ENCODE assay signal across 28 cellular contexts in the genomic region with DNA sequence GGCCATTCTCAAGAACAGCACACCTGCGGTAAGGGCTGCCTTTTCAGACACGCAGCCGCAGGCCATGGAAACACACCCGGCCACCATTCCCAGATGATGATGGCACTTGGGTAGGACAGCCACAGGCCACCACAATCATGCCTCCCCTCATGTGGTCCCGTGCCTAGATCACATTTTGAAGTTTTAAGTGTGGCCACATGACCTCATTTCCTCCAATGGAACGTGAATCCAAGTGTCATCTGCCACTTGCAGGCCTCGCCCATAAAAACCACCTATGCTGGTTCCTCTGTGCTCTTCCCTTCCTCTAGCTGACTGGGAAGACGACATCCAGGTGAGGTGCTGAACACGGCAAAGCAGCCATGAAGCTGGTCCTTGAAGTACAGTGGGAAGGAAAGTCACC.
"Had no signal": no experiment of that assay in that cellular context is flagged by ENCODE, and none has a peak within 500 bp of the region (broad histone marks: within the 10 kb centered on the region; RNA-seq: fewer than 3 reads in every experiment).

No MANE protein-coding gene starts in this region.

- H3K36me3 ChIP-seq: colonic mucosa had no signal

- H3K4me3 Mint-ChIP-seq: activated CD4-positive, alpha-beta memory T cell treated with anti-CD3 and anti-CD28 coated beads, Interleukin-2, amount 10 ng/mL, durations not matched to agents 7 days and 5 days; activated CD4-positive, alpha-beta T cell treated with anti-CD3 and anti-CD28 coated beads, Interleukin-2, amount 10 ng/mL, durations not matched to agents 7 days and 5 days; activated naive CD4-positive, alpha-beta T cell treated with anti-CD3 and anti-CD28 coated beads, Interleukin-2, amount 10 ng/mL, durations not matched to agents 7 days and 5 days; activated naive CD8-positive, alpha-beta T cell treated with anti-CD3 and anti-CD28 coated beads, Interleukin-2, amount 10 ng/mL, durations not matched to agents 7 days and 5 days; activated T-cell treated with anti-CD3 and anti-CD28 coated beads, Interleukin-2, amount 50 U/mL, for 24 hours; activated T-cell treated with anti-CD3 and anti-CD28 coated beads, Interleukin-2, amount 50 U/mL, for 72 hours; endodermal cell had no signal

- H3K27me3 Mint-ChIP-seq: activated CD4-positive, alpha-beta memory T cell treated with anti-CD3 and anti-CD28 coated beads, Interleukin-2, amount 10 ng/mL, durations not matched to agents 7 days and 5 days; activated CD4-positive, alpha-beta T cell treated with anti-CD3 and anti-CD28 coated beads, Interleukin-2, amount 10 ng/mL, durations not matched to agents 7 days and 5 days; activated naive CD8-positive, alpha-beta T cell treated with anti-CD3 and anti-CD28 coated beads, Interleukin-2, amount 10 ng/mL, durations not matched to agents 7 days and 5 days; activated T-cell treated with anti-CD3 and anti-CD28 coated beads, Interleukin-2, amount 50 U/mL, for 24 hours had no signal

- ATAC-seq: activated naive CD4-positive, alpha-beta T cell treated with anti-CD3 and anti-CD28 coated beads, Interleukin-2, amount 50 U/mL, for 72 hours; activated T-cell treated with anti-CD3 and anti-CD28 coated beads, Interleukin-2, amount 50 U/mL, for 72 hours; foreskin keratinocyte; gastrocnemius medialis; heart left ventricle had no signal

- DNase-seq: activated CD4-positive, alpha-beta memory T cell treated with anti-CD3 and anti-CD28 coated beads, Interleukin-2, amount 10 ng/mL, durations not matched to agents 7 days and 5 days; activated CD4-positive, alpha-beta T cell treated with anti-CD3 and anti-CD28 coated beads for 1 hour; activated CD4-positive, alpha-beta T cell treated with anti-CD3 and anti-CD28 coated beads for 4 hours; activated CD4-positive, alpha-beta T cell treated with anti-CD3 and anti-CD28 coated beads, Interleukin-2, amount 10 ng/mL, durations not matched to agents 7 days and 5 days; activated CD4-positive, alpha-beta T cell treated with anti-CD3 and anti-CD28 coated beads, Interleukin-2, amount 50 U/mL, for 4 hours; activated CD8-positive, alpha-beta memory T cell treated with anti-CD3 and anti-CD28 coated beads, Interleukin-2, amount 50 U/mL, for 48 hours; activated gamma-delta T cell; activated naive CD4-positive, alpha-beta T cell; activated naive CD4-positive, alpha-beta T cell treated with anti-CD3 and anti-CD28 coated beads, Interleukin-2, amount 10 ng/mL, durations not matched to agents 7 days and 5 days; activated naive CD8-positive, alpha-beta T cell treated with anti-CD3 and anti-CD28 coated beads, Interleukin-2, amount 10 ng/mL, durations not matched to agents 7 days and 5 days; activated T-cell treated with anti-CD3 and anti-CD28 coated beads for 4 hours; activated T-cell treated with anti-CD3 and anti-CD28 coated beads, Interleukin-2, amount 50 U/mL, for 24 hours; activated T-cell treated with anti-CD3 and anti-CD28 coated beads, Interleukin-2, amount 50 U/mL, for 72 hours; brain microvascular endothelial cell; caudate nucleus; colonic mucosa; dorsolateral prefrontal cortex; effector memory CD4-positive, alpha-beta T cell; endodermal cell; erythroblast; foreskin keratinocyte; gastrocnemius medialis; glutamatergic neuron; heart left ventricle; T-helper 2 cell had no signal

- H3K4me1 ChIP-seq: ascending aorta, colonic mucosa, foreskin keratinocyte had no signal

- H3K27me3 ChIP-seq: ascending aorta, brain microvascular endothelial cell, colonic mucosa, dorsolateral prefrontal cortex, esophagus muscularis mucosa, foreskin keratinocyte, gastrocnemius medialis, heart left ventricle had no signal

- H3K27ac Mint-ChIP-seq: activated CD4-positive, alpha-beta memory T cell treated with anti-CD3 and anti-CD28 coated beads, Interleukin-2, amount 10 ng/mL, durations not matched to agents 7 days and 5 days; activated CD4-positive, alpha-beta T cell treated with anti-CD3 and anti-CD28 coated beads, Interleukin-2, amount 10 ng/mL, durations not matched to agents 7 days and 5 days; activated naive CD4-positive, alpha-beta T cell treated with anti-CD3 and anti-CD28 coated beads, Interleukin-2, amount 10 ng/mL, durations not matched to agents 7 days and 5 days; activated naive CD4-positive, alpha-beta T cell treated with anti-CD3 and anti-CD28 coated beads, Interleukin-2, amount 50 U/mL, for 72 hours; activated naive CD8-positive, alpha-beta T cell treated with anti-CD3 and anti-CD28 coated beads, Interleukin-2, amount 10 ng/mL, durations not matched to agents 7 days and 5 days; activated T-cell treated with anti-CD3 and anti-CD28 coated beads, Interleukin-2, amount 50 U/mL, for 24 hours; activated T-cell treated with anti-CD3 and anti-CD28 coated beads, Interleukin-2, amount 50 U/mL, for 72 hours; endodermal cell had no signal

- H3K36me3 Mint-ChIP-seq: activated naive CD4-positive, alpha-beta T cell treated with anti-CD3 and anti-CD28 coated beads, Interleukin-2, amount 10 ng/mL, durations not matched to agents 7 days and 5 days; activated naive CD4-positive, alpha-beta T cell treated with anti-CD3 and anti-CD28 coated beads, Interleukin-2, amount 50 U/mL, for 72 hours; activated naive CD8-positive, alpha-beta T cell treated with anti-CD3 and anti-CD28 coated beads, Interleukin-2, amount 10 ng/mL, durations not matched to agents 7 days and 5 days had no signal

- H3K9me3 ChIP-seq: ascending aorta, colonic mucosa, esophagus muscularis mucosa, gastrocnemius medialis, heart left ventricle had no signal

- H3K27ac ChIP-seq: ascending aorta, brain microvascular endothelial cell, colonic mucosa, dorsolateral prefrontal cortex, esophagus muscularis mucosa, foreskin keratinocyte, heart left ventricle had no signal

- H3K9me3 Mint-ChIP-seq: activated CD4-positive, alpha-beta memory T cell treated with anti-CD3 and anti-CD28 coated beads, Interleukin-2, amount 10 ng/mL, durations not matched to agents 7 days and 5 days; activated CD4-positive, alpha-beta T cell treated with anti-CD3 and anti-CD28 coated beads, Interleukin-2, amount 10 ng/mL, durations not matched to agents 7 days and 5 days; activated naive CD4-positive, alpha-beta T cell treated with anti-CD3 and anti-CD28 coated beads, Interleukin-2, amount 10 ng/mL, durations not matched to agents 7 days and 5 days; activated naive CD4-positive, alpha-beta T cell treated with anti-CD3 and anti-CD28 coated beads, Interleukin-2, amount 50 U/mL, for 72 hours; activated naive CD8-positive, alpha-beta T cell treated with anti-CD3 and anti-CD28 coated beads, Interleukin-2, amount 10 ng/mL, durations not matched to agents 7 days and 5 days; activated T-cell treated with anti-CD3 and anti-CD28 coated beads, Interleukin-2, amount 50 U/mL, for 24 hours; activated T-cell treated with anti-CD3 and anti-CD28 coated beads, Interleukin-2, amount 50 U/mL, for 72 hours; endodermal cell had no signal

- H3K4me3 ChIP-seq: ascending aorta, colonic mucosa, dorsolateral prefrontal cortex, esophagus muscularis mucosa, gastrocnemius medialis, heart left ventricle had no signal
